In genomic region chr15:47397587-47397986, GRCh38 we compare ENCODE assay signal across 21 cellular contexts.
"Had no signal": no experiment of that assay in that cellular context is flagged by ENCODE, and none has a peak within 500 bp of the region (broad histone marks: within the 10 kb centered on the region; RNA-seq: fewer than 3 reads in every experiment).

No MANE protein-coding gene starts in this region.

- H3K4me3 ChIP-seq: K562, PC-9, SK-N-MC had no signal

- ATAC-seq: activated CD4-positive, CD25-positive, alpha-beta regulatory T cell treated with anti-CD3 and anti-CD28 coated beads, Interleukin-2, amount 50 U/mL, for 24 hours; activated CD8-positive, alpha-beta T cell treated with anti-CD3 and anti-CD28 coated beads for 36 hours; activated T-cell treated with anti-CD3 and anti-CD28 coated beads, Interleukin-2, amount 50 U/mL, for 72 hours; K562; T-cell had no signal

- DNase-seq: activated CD4-positive, alpha-beta T cell treated with anti-CD3 and anti-CD28 coated beads for 4 hours; activated CD8-positive, alpha-beta memory T cell treated with anti-CD3 and anti-CD28 coated beads, Interleukin-2, amount 50 U/mL, for 4 hours; activated CD8-positive, alpha-beta T cell treated with anti-CD3 and anti-CD28 coated beads for 36 hours; activated gamma-delta T cell treated with Interleukin-2 at 50 U/mL for 16 hours; activated naive CD4-positive, alpha-beta T cell treated with anti-CD3 and anti-CD28 coated beads, Interleukin-2, amount 10 ng/mL, durations not matched to agents 7 days and 5 days; activated naive CD8-positive, alpha-beta T cell treated with anti-CD3 and anti-CD28 coated beads for 36 hours; activated T-cell treated with anti-CD3 and anti-CD28 coated beads, Interleukin-2, amount 50 U/mL, for 72 hours; anterior cingulate cortex; Karpas-422; NCI-H1105 treated with DMSO at 0.1 percent for 48 hours; NCI-H1436 treated with DMSO at 0.1 percent for 48 hours; NCI-H187; NCI-H2081; NCI-H510A treated with DMSO at 0.1 percent for 48 hours; NCI-H69; NK-92 treated with Interleukin-12 subunit alpha and Interleukin-12 subunit beta, amount 100 ng/mL, for 24 hours; PC-9; T-cell had no signal

- H2AFZ ChIP-seq: PC-9 had no signal

- H3K27ac ChIP-seq: PC-9, SK-N-MC had no signal

- FAIRE-seq: K562 had no signal

- H3K4me2 ChIP-seq: PC-9 had no signal
